ENCODE assay signal across 22 cellular contexts in genomic region chr1:203388683-203389082, GRCh38.
DNase-seq lines count a peak whose midpoint lies in the region; TF ChIP-seq lines count a peak whose summit lies in the region.
"Had no signal": no experiment of that assay in that cellular context is flagged by ENCODE, and none has a peak within 500 bp of the region (broad histone marks: within the 10 kb centered on the region; RNA-seq: fewer than 3 reads in every experiment).

No MANE protein-coding gene starts in this region.

- H3K36me3 ChIP-seq in WERI-Rb-1 = no peaks in the 10 kb centered on the region
- H3K36me3 ChIP-seq: BE2C, BLaER1 had no signal

- H3K9me3 ChIP-seq in WERI-Rb-1 (ENCODE audit: severe bottlenecking) = peaks cover 10% of the 10 kb centered on the region
- H3K9me3 ChIP-seq: BE2C, BLaER1 had no signal

- no peak overlapping the region for H3K27ac ChIP-seq in WERI-Rb-1
- H3K27ac ChIP-seq: BLaER1 had no signal

- peak; percentile 7 for DNase-seq in WERI-Rb-1
- DNase-seq in iPS-NIHi11 (ENCODE audit: low spot score) = peak; percentile 0
- DNase-seq in HPDE6-E6E7 (ENCODE audit: extremely low spot score) = no peak
- no peak for DNase-seq in stimulated activated CD4-positive, alpha-beta T cell treated with anti-CD3 and anti-CD28 coated beads, Interleukin-4, amount 100 ng/mL, for 4 hours
- DNase-seq in HUDEP-2 (lab: John Stamatoyannopoulos, UW; ENCODE audit: unreplicated experiment in 76 of 76) = no peak
- DNase-seq: 8988T; ACHN; BE2C; C1 segment of cervical spinal cord; CD4-positive, alpha-beta memory T cell; CD4-positive, CD25-positive, alpha-beta regulatory T cell; CD8-positive, alpha-beta memory T cell; COR-L47; DMS 273 treated with DMSO at 0.1 percent for 48 hours; DMS153; DMS53; DMS79; DND-41; EL; GDM1 had no signal

- no peak overlapping the region for H3K4me3 ChIP-seq in WERI-Rb-1 (ENCODE audit: low read depth, low read length)
- H3K4me3 ChIP-seq: BLaER1, GM12878 had no signal

- TF ChIP-seq CTCF in WERI-Rb-1 (IDR thresholded peaks at IDR 0.05; ENCODE audit: low read depth, low read length) = no peak

- no peaks in the 10 kb centered on the region for H3K27me3 ChIP-seq in WERI-Rb-1 (ENCODE audit: insufficient read depth, low read depth, severe bottlenecking)
- H3K27me3 ChIP-seq: BE2C, BLaER1 had no signal

Comparison
In these comparisons a context has a peak if more than half of its experiments do, and no peak if none do; other contexts are left out.
1. DNase-seq: peak in WERI-Rb-1 (single experiment) and iPS-NIHi11 (single experiment); none in HPDE6-E6E7 (single experiment), stimulated activated CD4-positive, alpha-beta T cell treated with anti-CD3 and anti-CD28 coated beads, Interleukin-4, amount 100 ng/mL, for 4 hours (0 of 2) and HUDEP-2 (0 of 76).